ENCODE assay signal across 33 cellular contexts in the genomic region with DNA sequence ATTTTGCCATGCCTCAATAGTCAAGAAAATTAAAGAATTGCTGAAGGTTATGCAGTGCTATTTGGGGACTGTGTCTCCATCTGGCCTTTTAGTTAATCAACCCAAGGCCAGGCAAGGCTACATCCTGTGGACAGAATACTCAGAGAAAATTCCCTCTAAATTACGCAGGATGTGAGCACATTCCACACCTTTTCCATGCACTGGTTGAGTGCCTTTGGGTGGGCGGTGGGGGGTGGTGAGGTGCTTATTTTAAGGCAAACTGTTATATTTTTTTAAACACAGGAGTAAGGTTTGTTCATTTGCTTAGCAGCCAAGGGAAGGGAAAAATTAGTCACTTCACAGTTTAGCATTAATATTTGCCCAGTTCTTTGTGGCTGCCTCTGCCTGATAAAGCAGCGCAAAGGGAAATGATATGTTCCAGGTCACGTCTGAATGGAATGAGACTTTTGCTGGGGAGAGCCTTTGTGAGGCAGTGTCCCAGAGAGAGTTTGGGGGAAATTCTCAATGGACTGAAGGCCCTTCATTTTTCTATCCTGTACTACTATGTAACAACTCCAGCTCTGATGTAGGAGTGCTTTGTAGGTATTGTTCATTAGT. TPM values are rescaled to one million over a fixed set of nuclear protein-coding genes. Genes with fewer than 3 reads are reported as not detected.
"Had no signal": no experiment of that assay in that cellular context is flagged by ENCODE, and none has a peak within 500 bp of the region (broad histone marks: within the 10 kb centered on the region; RNA-seq: fewer than 3 reads in every experiment).

No MANE protein-coding gene starts in this region.

- H3K4me3 ChIP-seq: esophagus muscularis mucosa, left lung, mucosa of descending colon, sigmoid colon, thyroid gland, upper lobe of right lung had no signal

- H3K4me3 Mint-ChIP-seq: activated CD4-positive, alpha-beta memory T cell treated with anti-CD3 and anti-CD28 coated beads, Interleukin-2, amount 10 ng/mL, durations not matched to agents 7 days and 5 days; activated CD4-positive, alpha-beta T cell treated with anti-CD3 and anti-CD28 coated beads, Interleukin-2, amount 10 ng/mL, durations not matched to agents 24 days and 14 days; activated naive CD4-positive, alpha-beta T cell treated with anti-CD3 and anti-CD28 coated beads, Interleukin-2, amount 10 ng/mL, durations not matched to agents 7 days and 5 days; activated naive CD8-positive, alpha-beta T cell treated with anti-CD3 and anti-CD28 coated beads, Interleukin-2, amount 10 ng/mL, durations not matched to agents 7 days and 5 days; activated T-cell treated with anti-CD3 and anti-CD28 coated beads, Interleukin-2, amount 50 U/mL, for 24 hours; dendritic cell treated with granulocyte-macrophage colony-stimulating factor and Interleukin-4, amounts not matched to agents 40 ng/mL and 50 ng/mL, for 4 days; endodermal cell; nephron progenitor cell; stimulated activated effector memory CD8-positive, alpha-beta T cell treated with anti-CD3 and anti-CD28 coated beads, Interleukin-12 subunit alpha, Interleukin-12 subunit beta, amount 100 ng/mL, for 72 hours; stimulated activated naive CD8-positive, alpha-beta T cell treated with anti-CD3 and anti-CD28 coated beads, Interleukin-15, amount 100 ng/mL, for 72 hours; T-helper 17 cell had no signal

- ATAC-seq: foreskin keratinocyte; left lung; mucosa of descending colon; stimulated activated effector memory CD8-positive, alpha-beta T cell treated with anti-CD3 and anti-CD28 coated beads, Interleukin-12 subunit alpha, Interleukin-12 subunit beta, amount 100 ng/mL, for 72 hours; stimulated activated naive CD8-positive, alpha-beta T cell treated with anti-CD3 and anti-CD28 coated beads, Interleukin-15, amount 100 ng/mL, for 72 hours; T-helper 17 cell; upper lobe of right lung had no signal

- H3K36me3 Mint-ChIP-seq: activated naive CD4-positive, alpha-beta T cell treated with anti-CD3 and anti-CD28 coated beads, Interleukin-2, amount 10 ng/mL, durations not matched to agents 7 days and 5 days; activated naive CD8-positive, alpha-beta T cell treated with anti-CD3 and anti-CD28 coated beads, Interleukin-2, amount 10 ng/mL, durations not matched to agents 7 days and 5 days; stimulated activated effector memory CD8-positive, alpha-beta T cell treated with anti-CD3 and anti-CD28 coated beads, Interleukin-12 subunit alpha, Interleukin-12 subunit beta, amount 100 ng/mL, for 72 hours had no signal

- DNase-seq: activated CD4-positive, alpha-beta memory T cell treated with anti-CD3 and anti-CD28 coated beads, Interleukin-2, amount 10 ng/mL, durations not matched to agents 7 days and 5 days; activated CD4-positive, alpha-beta T cell treated with anti-CD3 and anti-CD28 coated beads, Interleukin-2, amount 10 ng/mL, durations not matched to agents 24 days and 14 days; activated CD4-positive, CD25-positive, alpha-beta regulatory T cell treated with anti-CD3 and anti-CD28 coated beads, Interleukin-2, amount 50 U/mL, for 72 hours; activated CD8-positive, alpha-beta memory T cell treated with anti-CD3 and anti-CD28 coated beads, Interleukin-2, amount 50 U/mL, for 48 hours; activated gamma-delta T cell; activated naive CD4-positive, alpha-beta T cell treated with anti-CD3 and anti-CD28 coated beads, Interleukin-2, amount 10 ng/mL, durations not matched to agents 7 days and 5 days; activated naive CD8-positive, alpha-beta T cell treated with anti-CD3 and anti-CD28 coated beads, Interleukin-2, amount 10 ng/mL, durations not matched to agents 7 days and 5 days; activated T-cell treated with anti-CD3 and anti-CD28 coated beads, Interleukin-2, amount 50 U/mL, for 24 hours; central memory CD4-positive, alpha-beta T cell; foreskin keratinocyte; left lung; mucosa of descending colon; nephron progenitor cell; retina; sigmoid colon; small intestine; stimulated activated CD4-positive, alpha-beta T cell treated with anti-CD3 and anti-CD28 coated beads, Interleukin-4, amount 100 ng/mL, for 24 hours; stimulated activated naive CD8-positive, alpha-beta T cell treated with anti-CD3 and anti-CD28 coated beads, Interleukin-15, amount 100 ng/mL, for 72 hours; substantia nigra; T-helper 17 cell; T1000; thyroid gland; upper lobe of right lung had no signal

- H3K36me3 ChIP-seq: esophagus muscularis mucosa, left lung, neutrophil, sigmoid colon, thyroid gland, upper lobe of right lung had no signal

- H3K9me3 ChIP-seq: esophagus muscularis mucosa, left lung, mucosa of descending colon, neutrophil, sigmoid colon, thyroid gland, upper lobe of right lung had no signal

- H3K9me3 Mint-ChIP-seq: activated CD4-positive, alpha-beta memory T cell treated with anti-CD3 and anti-CD28 coated beads, Interleukin-2, amount 10 ng/mL, durations not matched to agents 7 days and 5 days; activated CD4-positive, alpha-beta T cell treated with anti-CD3 and anti-CD28 coated beads, Interleukin-2, amount 10 ng/mL, durations not matched to agents 24 days and 14 days; activated naive CD4-positive, alpha-beta T cell treated with anti-CD3 and anti-CD28 coated beads, Interleukin-2, amount 10 ng/mL, durations not matched to agents 7 days and 5 days; activated naive CD8-positive, alpha-beta T cell treated with anti-CD3 and anti-CD28 coated beads, Interleukin-2, amount 10 ng/mL, durations not matched to agents 7 days and 5 days; activated T-cell treated with anti-CD3 and anti-CD28 coated beads, Interleukin-2, amount 50 U/mL, for 24 hours; dendritic cell treated with granulocyte-macrophage colony-stimulating factor and Interleukin-4, amounts not matched to agents 40 ng/mL and 50 ng/mL, for 4 days; endodermal cell; nephron progenitor cell; stimulated activated effector memory CD8-positive, alpha-beta T cell treated with anti-CD3 and anti-CD28 coated beads, Interleukin-12 subunit alpha, Interleukin-12 subunit beta, amount 100 ng/mL, for 72 hours; stimulated activated naive CD8-positive, alpha-beta T cell treated with anti-CD3 and anti-CD28 coated beads, Interleukin-15, amount 100 ng/mL, for 72 hours had no signal

- H3K27ac ChIP-seq: esophagus muscularis mucosa, foreskin keratinocyte, left lung, neutrophil, sigmoid colon, thyroid gland, upper lobe of right lung had no signal

- H3K4me1 ChIP-seq: esophagus muscularis mucosa, foreskin keratinocyte, left lung, sigmoid colon, thyroid gland, upper lobe of right lung had no signal

- H3K27ac Mint-ChIP-seq: activated CD4-positive, alpha-beta memory T cell treated with anti-CD3 and anti-CD28 coated beads, Interleukin-2, amount 10 ng/mL, durations not matched to agents 7 days and 5 days; activated CD4-positive, alpha-beta T cell treated with anti-CD3 and anti-CD28 coated beads, Interleukin-2, amount 10 ng/mL, durations not matched to agents 24 days and 14 days; activated naive CD4-positive, alpha-beta T cell treated with anti-CD3 and anti-CD28 coated beads, Interleukin-2, amount 10 ng/mL, durations not matched to agents 7 days and 5 days; activated naive CD8-positive, alpha-beta T cell treated with anti-CD3 and anti-CD28 coated beads, Interleukin-2, amount 10 ng/mL, durations not matched to agents 7 days and 5 days; activated T-cell treated with anti-CD3 and anti-CD28 coated beads, Interleukin-2, amount 50 U/mL, for 24 hours; dendritic cell treated with granulocyte-macrophage colony-stimulating factor and Interleukin-4, amounts not matched to agents 40 ng/mL and 50 ng/mL, for 4 days; endodermal cell; progenitor cell of endocrine pancreas; stimulated activated effector memory CD8-positive, alpha-beta T cell treated with anti-CD3 and anti-CD28 coated beads, Interleukin-12 subunit alpha, Interleukin-12 subunit beta, amount 100 ng/mL, for 72 hours; stimulated activated naive CD8-positive, alpha-beta T cell treated with anti-CD3 and anti-CD28 coated beads, Interleukin-15, amount 100 ng/mL, for 72 hours; T-helper 17 cell had no signal

- H3K4me1 Mint-ChIP-seq: activated CD4-positive, alpha-beta memory T cell treated with anti-CD3 and anti-CD28 coated beads, Interleukin-2, amount 10 ng/mL, durations not matched to agents 7 days and 5 days; activated CD4-positive, alpha-beta T cell treated with anti-CD3 and anti-CD28 coated beads, Interleukin-2, amount 10 ng/mL, durations not matched to agents 24 days and 14 days; activated naive CD4-positive, alpha-beta T cell treated with anti-CD3 and anti-CD28 coated beads, Interleukin-2, amount 10 ng/mL, durations not matched to agents 7 days and 5 days; activated naive CD8-positive, alpha-beta T cell treated with anti-CD3 and anti-CD28 coated beads, Interleukin-2, amount 10 ng/mL, durations not matched to agents 7 days and 5 days; stimulated activated naive CD8-positive, alpha-beta T cell treated with anti-CD3 and anti-CD28 coated beads, Interleukin-15, amount 100 ng/mL, for 72 hours had no signal

- H3K27me3 ChIP-seq: sigmoid colon, thyroid gland, upper lobe of right lung had no signal

RNA-seq across cellular contexts. Expression of a gene that starts 17.2 kb away (rescaled TPM):
- total RNA-seq: activated CD4-positive, alpha-beta memory T cell treated with anti-CD3 and anti-CD28 coated beads, Interleukin-2, amount 10 ng/mL, durations not matched to agents 7 days and 5 days; activated CD4-positive, alpha-beta T cell treated with anti-CD3 and anti-CD28 coated beads, Interleukin-2, amount 10 ng/mL, durations not matched to agents 24 days and 14 days; activated naive CD8-positive, alpha-beta T cell treated with anti-CD3 and anti-CD28 coated beads, Interleukin-2, amount 10 ng/mL, durations not matched to agents 7 days and 5 days; endodermal cell; foreskin keratinocyte; lung microvascular endothelial cell; myocyte; osteocyte; T-helper 17 cell had no signal
- polyA plus RNA-seq: foreskin keratinocyte, keratinocyte had no signal
